ENCODE assay signal across 1 cellular context in the genomic region with DNA sequence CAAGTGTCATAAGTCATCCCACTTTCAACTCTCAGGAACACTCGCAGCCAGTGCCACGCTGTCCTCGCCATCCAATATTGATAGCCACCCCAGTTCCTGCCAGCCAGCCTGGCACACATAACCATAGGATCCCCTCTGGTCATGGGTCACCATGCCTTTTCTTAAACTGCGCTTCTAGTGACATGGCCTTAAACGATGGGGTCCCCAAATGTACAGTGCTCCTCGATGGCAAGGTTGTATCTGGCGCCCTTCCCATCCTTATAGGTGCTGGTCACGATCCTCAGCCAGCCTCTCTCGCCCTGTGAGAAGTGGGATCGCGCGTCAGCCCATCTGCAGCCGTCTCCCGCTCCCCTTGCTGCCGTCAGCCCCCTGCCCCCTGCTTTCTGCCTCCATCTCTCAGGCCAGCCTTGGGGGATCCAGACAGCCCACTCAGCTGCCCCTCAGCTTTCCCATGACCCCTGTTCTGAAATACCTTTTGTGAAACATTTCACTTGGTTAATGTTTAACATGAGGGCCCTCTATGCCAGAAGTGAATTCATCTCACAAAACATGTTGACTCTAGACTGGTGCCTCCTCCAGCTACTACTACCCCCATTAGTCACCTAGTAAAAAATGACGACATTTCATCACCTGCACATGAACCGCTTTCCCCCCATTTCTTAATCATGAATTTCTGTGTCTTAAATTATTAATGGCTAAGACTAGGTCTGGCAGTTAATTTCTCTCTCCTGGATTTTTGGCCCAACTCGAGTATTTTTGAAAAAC.
TF ChIP-seq lines count a peak whose summit lies in the region.

No MANE protein-coding gene starts in this region.

TF ChIP-seq in K562, 482 proteins besides CTCF, POLR2A, EP300 and RAD21:
- TF ChIP-seq MYNN (IDR thresholded peaks at IDR 0.05) (0 out of 2 replicates have a peak, but pooled peaks have one; percentile 12), MYNN (CRISPR knock-in tag; IDR thresholded peaks at IDR 0.05) (no peak), SUPT5H (IDR thresholded peaks at IDR 0.05) (peak; percentile 45; the same call in 1 of the 2 replicates), RBFOX2 (IDR thresholded peaks at IDR 0.05; ENCODE audit: low read depth, low read length) (peak; percentile 28), POLR2AphosphoS5 (IDR thresholded peaks at IDR 0.05; ENCODE audit: control insufficient read depth, insufficient read depth, low read depth, low read length) (peak; percentile 15; the same call in 1 of the 2 replicates)
- TF ChIP-seq, protein P1, sequence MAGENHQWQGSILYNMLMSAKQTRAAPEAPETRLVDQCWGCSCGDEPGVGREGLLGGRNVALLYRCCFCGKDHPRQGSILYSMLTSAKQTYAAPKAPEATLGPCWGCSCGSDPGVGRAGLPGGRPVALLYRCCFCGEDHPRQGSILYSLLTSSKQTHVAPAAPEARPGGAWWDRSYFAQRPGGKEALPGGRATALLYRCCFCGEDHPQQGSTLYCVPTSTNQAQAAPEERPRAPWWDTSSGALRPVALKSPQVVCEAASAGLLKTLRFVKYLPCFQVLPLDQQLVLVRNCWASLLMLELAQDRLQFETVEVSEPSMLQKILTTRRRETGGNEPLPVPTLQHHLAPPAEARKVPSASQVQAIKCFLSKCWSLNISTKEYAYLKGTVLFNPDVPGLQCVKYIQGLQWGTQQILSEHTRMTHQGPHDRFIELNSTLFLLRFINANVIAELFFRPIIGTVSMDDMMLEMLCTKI (IDR thresholded peaks at IDR 0.05; ENCODE audit: partially characterized antibody) = no peak
- TF ChIP-seq, protein P2, sequence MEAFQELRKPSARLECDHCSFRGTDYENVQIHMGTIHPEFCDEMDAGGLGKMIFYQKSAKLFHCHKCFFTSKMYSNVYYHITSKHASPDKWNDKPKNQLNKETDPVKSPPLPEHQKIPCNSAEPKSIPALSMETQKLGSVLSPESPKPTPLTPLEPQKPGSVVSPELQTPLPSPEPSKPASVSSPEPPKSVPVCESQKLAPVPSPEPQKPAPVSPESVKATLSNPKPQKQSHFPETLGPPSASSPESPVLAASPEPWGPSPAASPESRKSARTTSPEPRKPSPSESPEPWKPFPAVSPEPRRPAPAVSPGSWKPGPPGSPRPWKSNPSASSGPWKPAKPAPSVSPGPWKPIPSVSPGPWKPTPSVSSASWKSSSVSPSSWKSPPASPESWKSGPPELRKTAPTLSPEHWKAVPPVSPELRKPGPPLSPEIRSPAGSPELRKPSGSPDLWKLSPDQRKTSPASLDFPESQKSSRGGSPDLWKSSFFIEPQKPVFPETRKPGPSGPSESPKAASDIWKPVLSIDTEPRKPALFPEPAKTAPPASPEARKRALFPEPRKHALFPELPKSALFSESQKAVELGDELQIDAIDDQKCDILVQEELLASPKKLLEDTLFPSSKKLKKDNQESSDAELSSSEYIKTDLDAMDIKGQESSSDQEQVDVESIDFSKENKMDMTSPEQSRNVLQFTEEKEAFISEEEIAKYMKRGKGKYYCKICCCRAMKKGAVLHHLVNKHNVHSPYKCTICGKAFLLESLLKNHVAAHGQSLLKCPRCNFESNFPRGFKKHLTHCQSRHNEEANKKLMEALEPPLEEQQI (IDR thresholded peaks at IDR 0.05) = no peak
